ENCODE assay signal across 10 cellular contexts in the genomic region with DNA sequence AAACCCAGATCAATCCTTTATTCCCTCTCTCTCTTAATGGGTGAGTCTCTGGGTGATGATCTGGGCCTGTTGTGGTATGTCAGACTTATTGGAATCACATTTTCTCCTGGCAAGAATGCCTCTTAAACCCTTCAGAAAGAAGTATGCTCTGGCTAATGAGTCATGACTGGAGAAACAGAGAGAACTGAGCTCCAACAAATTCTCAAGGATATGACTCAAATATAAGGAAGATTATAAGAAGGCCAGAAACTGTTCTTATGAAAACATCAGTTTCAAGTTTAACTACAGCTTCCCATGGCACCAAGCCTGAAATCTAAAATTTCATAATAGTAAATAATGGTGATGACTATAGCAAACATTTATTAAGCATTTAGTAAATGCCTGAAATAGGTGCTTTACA.
DNase-seq lines count a peak whose midpoint lies in the region; ATAC-seq and TF ChIP-seq lines count a peak whose summit lies in the region.
"Had no signal": no experiment of that assay in that cellular context is flagged by ENCODE, and none has a peak within 500 bp of the region (broad histone marks: within the 10 kb centered on the region; RNA-seq: fewer than 3 reads in every experiment).

No MANE protein-coding gene starts in this region.

- no peak overlapping the region for H3K4me3 ChIP-seq in BJ (ENCODE audit: low read depth, low read length)
- no peak overlapping the region for H3K4me3 ChIP-seq in RWPE2 (ENCODE audit: severe bottlenecking)
- H3K4me3 ChIP-seq in fibroblast of pulmonary artery (replicated peaks; ENCODE audit: low read depth, low read length): no peak overlapping the region
- H3K4me3 ChIP-seq in psoas muscle: no peak overlapping the region

- ATAC-seq in RWPE2 (ENCODE audit: low read depth): peak; percentile 97
- ATAC-seq in psoas muscle: peak in 3 of 4 donors; percentile 43 to 59 (median 54)
- no peak for ATAC-seq in GM21390 (IDR thresholded peaks at IDR 0.05; ENCODE audit: unreplicated experiment)

- peak; percentile 91 for DNase-seq in BJ (ENCODE audit: low read depth)
- no peak for DNase-seq in RWPE2 (ENCODE audit: low spot score)
- peak; percentile 98 for DNase-seq in fibroblast of pulmonary artery (ENCODE audit: low read depth)
- DNase-seq in psoas muscle: no peak
- DNase-seq in activated CD8-positive, alpha-beta memory T cell treated with anti-CD3 and anti-CD28 coated beads for 24 hours: no peak
- no peak for DNase-seq in activated T-cell treated with anti-CD3 and anti-CD28 coated beads, Interleukin-2, amount 50 U/mL, for 48 hours
- no peak for DNase-seq in activated naive CD4-positive, alpha-beta T cell treated with anti-CD3 and anti-CD28 coated beads, Interleukin-2, amount 50 U/mL, for 16 hours
- DNase-seq: Caco-2, NCI-H1930 had no signal

- H3K36me3 ChIP-seq in BJ (ENCODE audit: control insufficient read depth, insufficient read depth, low read length) (no peaks in the 10 kb centered on the region), RWPE2 (ENCODE audit: low read depth) (no peaks in the 10 kb centered on the region), psoas muscle (ENCODE audit: insufficient read depth in 1 of 2, low read depth in 1 of 2) (no peaks in the 10 kb centered on the region)

- POLR2A ChIA-PET in BJ (lab: Charles Lee): interaction anchor here (0.6 kb wide), 1 partner anchor 177 kb away, joined by 14 read pairs; no protein-coding TSS in a partner anchor

- H3K4me1 ChIP-seq in RWPE2 (ENCODE audit: insufficient read depth, poor library complexity, severe bottlenecking) (peaks cover 20% of the 10 kb centered on the region), psoas muscle (no peaks in the 10 kb centered on the region)
- H3K4me1 ChIP-seq: Caco-2 had no signal

- intact Hi-C loops in psoas muscle (cut with DNase I): no loop called here

- H3K27me3 ChIP-seq in BJ (ENCODE audit: control insufficient read depth, insufficient read depth, low read length): no peaks in the 10 kb centered on the region
- H3K27me3 ChIP-seq in RWPE2 (ENCODE audit: insufficient read depth, poor library complexity, severe bottlenecking): no peaks in the 10 kb centered on the region
- no peaks in the 10 kb centered on the region for H3K27me3 ChIP-seq in psoas muscle (ENCODE audit: insufficient read depth in 3 of 3, low read length in 2 of 3)

- H3K27ac ChIP-seq in RWPE2 (ENCODE audit: poor library complexity, severe bottlenecking): peak overlapping the region; percentile 89
- peak overlapping the region; percentile 36 for H3K27ac ChIP-seq in psoas muscle

- CTCF ChIA-PET in BJ (lab: Yijun Ruan, JAX): interaction anchor here (0.6 to 0.9 kb wide), 2 partner anchors 176 to 184 kb away, joined by 3 to 5 read pairs; no protein-coding TSS in a partner anchor

- TF ChIP-seq CTCF in BJ (IDR thresholded peaks at IDR 0.05; ENCODE audit: insufficient read depth, low read depth, low read length) (no peak), RWPE2 (IDR thresholded peaks at IDR 0.05; ENCODE audit: poor library complexity, severe bottlenecking) (no peak), fibroblast of pulmonary artery (IDR thresholded peaks at IDR 0.05; ENCODE audit: low read length, missing control alignments) (no peak), psoas muscle (IDR thresholded peaks at IDR 0.05) (no peak)

- H3K9me3 ChIP-seq in RWPE2 (ENCODE audit: severe bottlenecking): no peaks in the 10 kb centered on the region
- H3K9me3 ChIP-seq in psoas muscle: no peaks in the 10 kb centered on the region
- H3K9me3 ChIP-seq: Caco-2 had no signal

Comparison
In these comparisons a context has a peak if more than half of its experiments do, and no peak if none do; other contexts are left out.
1. DNase-seq: peak in BJ (single experiment) and fibroblast of pulmonary artery (single experiment); none in RWPE2 (single experiment), psoas muscle (0 of 2), activated CD8-positive, alpha-beta memory T cell treated with anti-CD3 and anti-CD28 coated beads for 24 hours (single experiment), activated T-cell treated with anti-CD3 and anti-CD28 coated beads, Interleukin-2, amount 50 U/mL, for 48 hours (0 of 2) and activated naive CD4-positive, alpha-beta T cell treated with anti-CD3 and anti-CD28 coated beads, Interleukin-2, amount 50 U/mL, for 16 hours (single experiment).